Comparison of ENCODE assay signal across 20 cellular contexts in genomic region chr11:115657586-115657985, GRCh38.
DNase-seq lines count a peak whose midpoint lies in the region; ATAC-seq and TF ChIP-seq lines count a peak whose summit lies in the region.
"Had no signal": no experiment of that assay in that cellular context is flagged by ENCODE, and none has a peak within 500 bp of the region (broad histone marks: within the 10 kb centered on the region; RNA-seq: fewer than 3 reads in every experiment).

No MANE protein-coding gene starts in this region.

- ATAC-seq in lower lobe of right lung, result no peak
- ATAC-seq: GM23338, SK-N-SH treated with all-trans-retinoic acid at 6 μM for 48 hours had no signal

- peaks cover 44% of the 10 kb centered on the region for H3K27me3 ChIP-seq in lower lobe of right lung (ENCODE audit: low read depth)
- H3K27me3 ChIP-seq: SJCRH30 had no signal

- no peak overlapping the region for H3K27ac ChIP-seq in lower lobe of right lung
- H3K27ac ChIP-seq: SJCRH30 had no signal

- intact Hi-C loops in lower lobe of right lung (cut with DNase I), result no loop called here

- no peaks in the 10 kb centered on the region for H3K36me3 ChIP-seq in lower lobe of right lung
- H3K36me3 ChIP-seq: SJCRH30 had no signal

- DNase-seq in EH (ENCODE audit: low read depth), result peak; percentile 28
- peak; percentile 19 for DNase-seq in amniotic epithelial cell (ENCODE audit: low read depth)
- peak; percentile 4 to 20 for DNase-seq in foreskin fibroblast
- peak; percentile 72 for DNase-seq in renal cortical epithelial cell (ENCODE audit: low read depth)
- DNase-seq in GM03348 (ENCODE audit: low spot score), result no peak
- no peak for DNase-seq in SIG-M5 treated with dmso at 0.1 percent for 504 hours (lab: John Stamatoyannopoulos, UW; ENCODE audit: unreplicated experiment)
- DNase-seq in lower lobe of right lung, result no peak
- DNase-seq: H9, HFFc6, KBM-7, MM.1S, NCI-H1417 treated with DMSO at 0.1 percent for 48 hours, NCI-H187, NCI-H2081 treated with DMSO at 0.1 percent for 48 hours, NCI-H2171, NCI-H226, NCI-H510A treated with DMSO at 0.1 percent for 48 hours, SJCRH30 had no signal

- no peaks in the 10 kb centered on the region for H3K9me3 ChIP-seq in lower lobe of right lung
- H3K9me3 ChIP-seq: SJCRH30 had no signal

- H3K4me3 ChIP-seq in foreskin fibroblast (ENCODE audit: low read depth in 1 of 2, low read length in 2 of 2), result no peak overlapping the region
- no peak overlapping the region for H3K4me3 ChIP-seq in lower lobe of right lung
- H3K4me3 ChIP-seq: GM23338, SJCRH30 had no signal

- peaks cover 17% of the 10 kb centered on the region for H3K4me1 ChIP-seq in lower lobe of right lung
- H3K4me1 ChIP-seq: SJCRH30 had no signal

- TF ChIP-seq CTCF in foreskin fibroblast (IDR thresholded peaks at IDR 0.05; ENCODE audit: low read depth, low read length), result no peak
- TF ChIP-seq CTCF in lower lobe of right lung (IDR thresholded peaks at IDR 0.05), result no peak

Comparison
In these comparisons a context has a peak if more than half of its experiments do, and no peak if none do; other contexts are left out.
1. DNase-seq: peak in EH (single experiment), amniotic epithelial cell (single experiment), foreskin fibroblast (2 of 2) and renal cortical epithelial cell (single experiment); none in GM03348 (single experiment), SIG-M5 treated with dmso at 0.1 percent for 504 hours (single experiment) and lower lobe of right lung (single experiment).